ENCODE assay signal across 8 cellular contexts in genomic region chr15:69755571-69756310, GRCh38.
DNase-seq lines count a peak whose midpoint lies in the region; ATAC-seq and TF ChIP-seq lines count a peak whose summit lies in the region.

No MANE protein-coding gene starts in this region.

- peaks cover 2% of the 10 kb centered on the region for H3K27me3 Mint-ChIP-seq in activated CD4-positive, alpha-beta T cell treated with anti-CD3 and anti-CD28 coated beads, Interleukin-2, amount 10 ng/mL, durations not matched to agents 24 days and 14 days

- intact Hi-C loops in activated CD4-positive, alpha-beta T cell treated with anti-CD3 and anti-CD28 coated beads, Interleukin-2, amount 10 ng/mL, durations not matched to agents 24 days and 14 days (cut with micrococcal nuclease), result loop anchor here (1.0 to 5.0 kb wide), 9 partner anchors 34 to 752 kb away; no protein-coding TSS in a partner anchor
- intact Hi-C loops in gastrocnemius medialis (cut with DNase I; ENCODE audit: low total_unique reads), result no loop called here

- TF ChIP-seq CTCF in fibroblast of the aortic adventitia (IDR thresholded peaks at IDR 0.05; ENCODE audit: insufficient read depth, low read length) (no peak), omental fat pad (IDR thresholded peaks at IDR 0.05) (no peak), gastrocnemius medialis (IDR thresholded peaks at IDR 0.05 in 4 of 5, conservative IDR thresholded peaks at IDR 0.05 in 1 of 5) (no peak)

- H3K27me3 ChIP-seq in BLaER1 treated with 17β-estradiol and CSF1 and Interleukin-3, amounts not matched to agents 10 nM and 100 nM, result peaks cover 65 to 93% (median 91%) of the 10 kb centered on the region in 11 experiments
- H3K27me3 ChIP-seq in gastrocnemius medialis, result no peaks in the 10 kb centered on the region

- no peak for TF ChIP-seq POLR2A in gastrocnemius medialis (IDR thresholded peaks at IDR 0.05)

- peaks cover 42 to 70% (median 61%) of the 10 kb centered on the region in 10 experiments for H3K4me1 ChIP-seq in BLaER1 treated with 17β-estradiol and CSF1 and Interleukin-3, amounts not matched to agents 10 nM and 100 nM
- H3K4me1 ChIP-seq in gastrocnemius medialis, result no peaks in the 10 kb centered on the region

- peak overlapping the region; percentile 48 to 86 (median 70) for H3K4me2 ChIP-seq in BLaER1 treated with 17β-estradiol and CSF1 and Interleukin-3, amounts not matched to agents 10 nM and 100 nM

- ATAC-seq in GM19468 (IDR thresholded peaks at IDR 0.05; ENCODE audit: extremely low read depth, unreplicated experiment), result peak; percentile 87
- peak; percentile 88 for ATAC-seq in HG03571 (IDR thresholded peaks at IDR 0.05; ENCODE audit: unreplicated experiment)
- ATAC-seq in stimulated activated effector memory CD8-positive, alpha-beta T cell treated with anti-CD3 and anti-CD28 coated beads, Interleukin-12 subunit alpha, Interleukin-12 subunit beta, amount 100 ng/mL, for 72 hours, result peak; percentile 85
- ATAC-seq in omental fat pad (ENCODE audit: low FRiP score), result no peak
- ATAC-seq in gastrocnemius medialis, result no peak

- H3K9me3 Mint-ChIP-seq in activated CD4-positive, alpha-beta T cell treated with anti-CD3 and anti-CD28 coated beads, Interleukin-2, amount 10 ng/mL, durations not matched to agents 24 days and 14 days, result peaks cover 23% of the 10 kb centered on the region
- peaks cover 10% of the 10 kb centered on the region for H3K9me3 Mint-ChIP-seq in stimulated activated effector memory CD8-positive, alpha-beta T cell treated with anti-CD3 and anti-CD28 coated beads, Interleukin-12 subunit alpha, Interleukin-12 subunit beta, amount 100 ng/mL, for 72 hours

- H3K36me3 Mint-ChIP-seq in activated CD4-positive, alpha-beta T cell treated with anti-CD3 and anti-CD28 coated beads, Interleukin-2, amount 10 ng/mL, durations not matched to agents 24 days and 14 days (ENCODE audit: low read depth), result peaks cover 43% of the 10 kb centered on the region
- H3K36me3 Mint-ChIP-seq in stimulated activated effector memory CD8-positive, alpha-beta T cell treated with anti-CD3 and anti-CD28 coated beads, Interleukin-12 subunit alpha, Interleukin-12 subunit beta, amount 100 ng/mL, for 72 hours, result peaks cover 38% of the 10 kb centered on the region

- H3K27ac ChIP-seq in BLaER1 treated with 17β-estradiol and CSF1 and Interleukin-3, amounts not matched to agents 10 nM and 100 nM, result peak overlapping the region in 1 of 11 experiments; percentile 24; a peak in 3 of 22 replicates
- H3K27ac ChIP-seq in gastrocnemius medialis, result no peak overlapping the region

- H3K9me3 ChIP-seq in BLaER1 treated with 17β-estradiol and CSF1 and Interleukin-3, amounts not matched to agents 10 nM and 100 nM (replicated peaks in 1 of 11), result peaks cover 25 to 38% (median 31%) of the 10 kb centered on the region in 11 experiments
- H3K9me3 ChIP-seq in gastrocnemius medialis, result no peaks in the 10 kb centered on the region

- peaks cover 0 to 56% (median 31%) of the 10 kb centered on the region in 11 experiments; a peak in 15 of 22 replicates for H4K20me1 ChIP-seq in BLaER1 treated with 17β-estradiol and CSF1 and Interleukin-3, amounts not matched to agents 10 nM and 100 nM

- in situ Hi-C loops in gastrocnemius medialis (cut with MboI; ENCODE audit: low sequenced_read_pairs in 4 of 4), result no loop called here

- DNase-seq in activated CD4-positive, alpha-beta T cell treated with anti-CD3 and anti-CD28 coated beads, Interleukin-2, amount 10 ng/mL, durations not matched to agents 24 days and 14 days, result peak; percentile 94
- peak; percentile 14 for DNase-seq in fibroblast of the aortic adventitia (ENCODE audit: low read depth)
- peak; percentile 55 to 89 for DNase-seq in stimulated activated effector memory CD8-positive, alpha-beta T cell treated with anti-CD3 and anti-CD28 coated beads, Interleukin-12 subunit alpha, Interleukin-12 subunit beta, amount 100 ng/mL, for 72 hours (ENCODE audit: low spot score in 2 of 2)
- DNase-seq in omental fat pad (ENCODE audit: low spot score), result no peak
- DNase-seq in gastrocnemius medialis, result no peak

- H3K4me3 Mint-ChIP-seq in activated CD4-positive, alpha-beta T cell treated with anti-CD3 and anti-CD28 coated beads, Interleukin-2, amount 10 ng/mL, durations not matched to agents 24 days and 14 days, result peak overlapping the region; percentile 69
- H3K4me3 Mint-ChIP-seq in stimulated activated effector memory CD8-positive, alpha-beta T cell treated with anti-CD3 and anti-CD28 coated beads, Interleukin-12 subunit alpha, Interleukin-12 subunit beta, amount 100 ng/mL, for 72 hours, result peak overlapping the region; percentile 59

- H3K4me1 Mint-ChIP-seq in activated CD4-positive, alpha-beta T cell treated with anti-CD3 and anti-CD28 coated beads, Interleukin-2, amount 10 ng/mL, durations not matched to agents 24 days and 14 days, result peaks cover 68% of the 10 kb centered on the region
- peaks cover 88% of the 10 kb centered on the region for H3K4me1 Mint-ChIP-seq in stimulated activated effector memory CD8-positive, alpha-beta T cell treated with anti-CD3 and anti-CD28 coated beads, Interleukin-12 subunit alpha, Interleukin-12 subunit beta, amount 100 ng/mL, for 72 hours

- peak overlapping the region; percentile 87 for H3K27ac Mint-ChIP-seq in activated CD4-positive, alpha-beta T cell treated with anti-CD3 and anti-CD28 coated beads, Interleukin-2, amount 10 ng/mL, durations not matched to agents 24 days and 14 days
- H3K27ac Mint-ChIP-seq in stimulated activated effector memory CD8-positive, alpha-beta T cell treated with anti-CD3 and anti-CD28 coated beads, Interleukin-12 subunit alpha, Interleukin-12 subunit beta, amount 100 ng/mL, for 72 hours, result peak overlapping the region; percentile 91

- peak overlapping the region in 1 of 11 experiments; percentile 15; a peak in 1 of 22 replicates for H3K9ac ChIP-seq in BLaER1 treated with 17β-estradiol and CSF1 and Interleukin-3, amounts not matched to agents 10 nM and 100 nM

- no peaks in the 10 kb centered on the region for H3K36me3 ChIP-seq in BLaER1 treated with 17β-estradiol and CSF1 and Interleukin-3, amounts not matched to agents 10 nM and 100 nM
- H3K36me3 ChIP-seq in gastrocnemius medialis, result no peaks in the 10 kb centered on the region

- H3K4me3 ChIP-seq in BLaER1 treated with 17β-estradiol and CSF1 and Interleukin-3, amounts not matched to agents 10 nM and 100 nM, result peak overlapping the region in 2 of 10 experiments; percentile 3 to 10; a peak in 2 of 20 replicates
- H3K4me3 ChIP-seq in fibroblast of the aortic adventitia (ENCODE audit: low read depth, low read length) (no peak overlapping the region), gastrocnemius medialis (no peak overlapping the region)

Comparison
In these comparisons a context has a peak if more than half of its experiments do, and no peak if none do; other contexts are left out.
1. ATAC-seq: peak in GM19468 (single experiment), HG03571 (single experiment) and stimulated activated effector memory CD8-positive, alpha-beta T cell treated with anti-CD3 and anti-CD28 coated beads, Interleukin-12 subunit alpha, Interleukin-12 subunit beta, amount 100 ng/mL, for 72 hours (single experiment); none in omental fat pad (single experiment) and gastrocnemius medialis (0 of 2).
2. DNase-seq: peak in activated CD4-positive, alpha-beta T cell treated with anti-CD3 and anti-CD28 coated beads, Interleukin-2, amount 10 ng/mL, durations not matched to agents 24 days and 14 days (single experiment), fibroblast of the aortic adventitia (single experiment) and stimulated activated effector memory CD8-positive, alpha-beta T cell treated with anti-CD3 and anti-CD28 coated beads, Interleukin-12 subunit alpha, Interleukin-12 subunit beta, amount 100 ng/mL, for 72 hours (2 of 2); none in omental fat pad (single experiment) and gastrocnemius medialis (0 of 2).